Comparison of ENCODE assay signal across 2 cellular contexts in the genomic region with DNA sequence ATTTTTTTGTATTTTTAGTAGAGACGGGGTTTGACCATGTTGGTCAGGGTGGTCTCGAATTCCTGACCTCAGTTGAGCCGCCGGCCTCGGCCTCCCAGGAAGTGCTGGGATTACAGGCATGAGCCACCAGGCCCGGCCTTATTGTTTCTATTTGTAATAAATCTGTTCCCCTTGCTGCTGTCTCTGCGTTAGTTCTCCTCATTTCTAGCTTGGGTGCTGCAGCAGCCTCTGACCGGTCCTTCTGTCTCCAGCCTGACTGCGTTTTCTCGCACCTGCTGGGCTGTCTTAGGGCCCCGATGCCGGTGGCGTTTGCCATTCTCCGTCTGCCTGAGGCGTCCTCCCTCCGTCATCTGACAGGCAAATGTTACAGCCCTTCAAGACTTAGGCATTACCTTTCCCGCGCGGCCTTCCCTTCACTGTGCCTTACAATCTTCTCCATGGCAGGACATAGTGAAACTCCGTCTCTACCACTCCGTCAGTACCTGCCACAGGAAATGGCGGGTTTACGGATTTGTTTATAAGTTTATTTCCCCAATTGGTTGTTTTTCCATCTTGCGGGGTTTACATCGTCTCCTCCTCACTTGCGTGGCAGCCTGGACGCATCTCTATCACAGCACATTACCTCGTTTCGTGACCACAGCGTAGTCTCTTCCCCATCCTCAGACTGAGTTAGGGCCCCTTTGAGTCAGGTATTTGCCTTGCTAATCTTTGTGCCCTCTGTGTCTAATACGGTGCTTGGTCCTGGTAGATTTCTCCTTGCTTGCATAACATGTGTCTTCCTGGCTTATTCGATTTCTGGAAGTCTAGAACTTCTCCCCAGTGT.
TF ChIP-seq lines count a peak whose summit lies in the region.

No MANE protein-coding gene starts in this region.

TF ChIP-seq in HepG2, 621 proteins besides CTCF, POLR2A, EP300 and RAD21:
- TF ChIP-seq, protein P1, sequence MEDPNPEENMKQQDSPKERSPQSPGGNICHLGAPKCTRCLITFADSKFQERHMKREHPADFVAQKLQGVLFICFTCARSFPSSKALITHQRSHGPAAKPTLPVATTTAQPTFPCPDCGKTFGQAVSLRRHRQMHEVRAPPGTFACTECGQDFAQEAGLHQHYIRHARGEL (CRISPR knock-in tag; IDR thresholded peaks at IDR 0.05): no peak
- TF ChIP-seq SALL1 (CRISPR knock-in tag; IDR thresholded peaks at IDR 0.05): no peak
- no peak for TF ChIP-seq ZNF614 (CRISPR knock-in tag; IDR thresholded peaks at IDR 0.05; ENCODE audit: borderline replicate concordance)
- no peak for TF ChIP-seq FOXC1 (CRISPR knock-in tag; IDR thresholded peaks at IDR 0.05; ENCODE audit: borderline replicate concordance)
- TF ChIP-seq, protein P2, sequence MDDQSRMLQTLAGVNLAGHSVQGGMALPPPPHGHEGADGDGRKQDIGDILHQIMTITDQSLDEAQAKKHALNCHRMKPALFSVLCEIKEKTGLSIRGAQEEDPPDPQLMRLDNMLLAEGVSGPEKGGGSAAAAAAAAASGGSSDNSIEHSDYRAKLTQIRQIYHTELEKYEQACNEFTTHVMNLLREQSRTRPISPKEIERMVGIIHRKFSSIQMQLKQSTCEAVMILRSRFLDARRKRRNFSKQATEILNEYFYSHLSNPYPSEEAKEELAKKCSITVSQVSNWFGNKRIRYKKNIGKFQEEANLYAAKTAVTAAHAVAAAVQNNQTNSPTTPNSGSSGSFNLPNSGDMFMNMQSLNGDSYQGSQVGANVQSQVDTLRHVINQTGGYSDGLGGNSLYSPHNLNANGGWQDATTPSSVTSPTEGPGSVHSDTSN (CRISPR knock-in tag; IDR thresholded peaks at IDR 0.05; ENCODE audit: borderline replicate concordance): no peak
- no peak for TF ChIP-seq ATF1 (CRISPR knock-in tag; IDR thresholded peaks at IDR 0.05)
- TF ChIP-seq, protein P3, sequence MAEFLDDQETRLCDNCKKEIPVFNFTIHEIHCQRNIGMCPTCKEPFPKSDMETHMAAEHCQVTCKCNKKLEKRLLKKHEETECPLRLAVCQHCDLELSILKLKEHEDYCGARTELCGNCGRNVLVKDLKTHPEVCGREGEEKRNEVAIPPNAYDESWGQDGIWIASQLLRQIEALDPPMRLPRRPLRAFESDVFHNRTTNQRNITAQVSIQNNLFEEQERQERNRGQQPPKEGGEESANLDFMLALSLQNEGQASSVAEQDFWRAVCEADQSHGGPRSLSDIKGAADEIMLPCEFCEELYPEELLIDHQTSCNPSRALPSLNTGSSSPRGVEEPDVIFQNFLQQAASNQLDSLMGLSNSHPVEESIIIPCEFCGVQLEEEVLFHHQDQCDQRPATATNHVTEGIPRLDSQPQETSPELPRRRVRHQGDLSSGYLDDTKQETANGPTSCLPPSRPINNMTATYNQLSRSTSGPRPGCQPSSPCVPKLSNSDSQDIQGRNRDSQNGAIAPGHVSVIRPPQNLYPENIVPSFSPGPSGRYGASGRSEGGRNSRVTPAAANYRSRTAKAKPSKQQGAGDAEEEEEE (CRISPR knock-in tag; IDR thresholded peaks at IDR 0.05; ENCODE audit: borderline replicate concordance): no peak
- TF ChIP-seq MAFF (IDR thresholded peaks at IDR 0.05; ENCODE audit: low read depth, low read length): no peak
- TF ChIP-seq ZNF891 (CRISPR knock-in tag; IDR thresholded peaks at IDR 0.05): no peak
- no peak for TF ChIP-seq ZNF124 (CRISPR knock-in tag; IDR thresholded peaks at IDR 0.05)
- TF ChIP-seq, protein P4, sequence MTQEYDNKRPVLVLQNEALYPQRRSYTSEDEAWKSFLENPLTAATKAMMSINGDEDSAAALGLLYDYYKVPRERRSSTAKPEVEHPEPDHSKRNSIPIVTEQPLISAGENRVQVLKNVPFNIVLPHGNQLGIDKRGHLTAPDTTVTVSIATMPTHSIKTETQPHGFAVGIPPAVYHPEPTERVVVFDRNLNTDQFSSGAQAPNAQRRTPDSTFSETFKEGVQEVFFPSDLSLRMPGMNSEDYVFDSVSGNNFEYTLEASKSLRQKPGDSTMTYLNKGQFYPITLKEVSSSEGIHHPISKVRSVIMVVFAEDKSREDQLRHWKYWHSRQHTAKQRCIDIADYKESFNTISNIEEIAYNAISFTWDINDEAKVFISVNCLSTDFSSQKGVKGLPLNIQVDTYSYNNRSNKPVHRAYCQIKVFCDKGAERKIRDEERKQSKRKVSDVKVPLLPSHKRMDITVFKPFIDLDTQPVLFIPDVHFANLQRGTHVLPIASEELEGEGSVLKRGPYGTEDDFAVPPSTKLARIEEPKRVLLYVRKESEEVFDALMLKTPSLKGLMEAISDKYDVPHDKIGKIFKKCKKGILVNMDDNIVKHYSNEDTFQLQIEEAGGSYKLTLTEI (CRISPR knock-in tag; conservative IDR thresholded peaks at IDR 0.05): no peak
- TF ChIP-seq GTF3A (CRISPR knock-in tag; conservative IDR thresholded peaks at IDR 0.05): no peak
- no peak for TF ChIP-seq ZSCAN30 (CRISPR knock-in tag; IDR thresholded peaks at IDR 0.05)
- TF ChIP-seq, protein P5, sequence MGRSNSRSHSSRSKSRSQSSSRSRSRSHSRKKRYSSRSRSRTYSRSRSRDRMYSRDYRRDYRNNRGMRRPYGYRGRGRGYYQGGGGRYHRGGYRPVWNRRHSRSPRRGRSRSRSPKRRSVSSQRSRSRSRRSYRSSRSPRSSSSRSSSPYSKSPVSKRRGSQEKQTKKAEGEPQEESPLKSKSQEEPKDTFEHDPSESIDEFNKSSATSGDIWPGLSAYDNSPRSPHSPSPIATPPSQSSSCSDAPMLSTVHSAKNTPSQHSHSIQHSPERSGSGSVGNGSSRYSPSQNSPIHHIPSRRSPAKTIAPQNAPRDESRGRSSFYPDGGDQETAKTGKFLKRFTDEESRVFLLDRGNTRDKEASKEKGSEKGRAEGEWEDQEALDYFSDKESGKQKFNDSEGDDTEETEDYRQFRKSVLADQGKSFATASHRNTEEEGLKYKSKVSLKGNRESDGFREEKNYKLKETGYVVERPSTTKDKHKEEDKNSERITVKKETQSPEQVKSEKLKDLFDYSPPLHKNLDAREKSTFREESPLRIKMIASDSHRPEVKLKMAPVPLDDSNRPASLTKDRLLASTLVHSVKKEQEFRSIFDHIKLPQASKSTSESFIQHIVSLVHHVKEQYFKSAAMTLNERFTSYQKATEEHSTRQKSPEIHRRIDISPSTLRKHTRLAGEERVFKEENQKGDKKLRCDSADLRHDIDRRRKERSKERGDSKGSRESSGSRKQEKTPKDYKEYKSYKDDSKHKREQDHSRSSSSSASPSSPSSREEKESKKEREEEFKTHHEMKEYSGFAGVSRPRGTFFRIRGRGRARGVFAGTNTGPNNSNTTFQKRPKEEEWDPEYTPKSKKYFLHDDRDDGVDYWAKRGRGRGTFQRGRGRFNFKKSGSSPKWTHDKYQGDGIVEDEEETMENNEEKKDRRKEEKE (IDR thresholded peaks at IDR 0.05): no peak
- no peak for TF ChIP-seq ZNF816 (CRISPR knock-in tag; IDR thresholded peaks at IDR 0.05; ENCODE audit: borderline replicate concordance)
- TF ChIP-seq HES4 (CRISPR knock-in tag; IDR thresholded peaks at IDR 0.05; ENCODE audit: borderline replicate concordance): no peak
- TF ChIP-seq MTF2 (CRISPR knock-in tag; IDR thresholded peaks at IDR 0.05; ENCODE audit: borderline replicate concordance): no peak
- no peak for TF ChIP-seq ZNF570 (CRISPR knock-in tag; IDR thresholded peaks at IDR 0.05; ENCODE audit: borderline replicate concordance)

TF ChIP-seq in K562, 482 proteins besides CTCF, POLR2A, EP300 and RAD21 (continues in another document):
- TF ChIP-seq, protein P6, sequence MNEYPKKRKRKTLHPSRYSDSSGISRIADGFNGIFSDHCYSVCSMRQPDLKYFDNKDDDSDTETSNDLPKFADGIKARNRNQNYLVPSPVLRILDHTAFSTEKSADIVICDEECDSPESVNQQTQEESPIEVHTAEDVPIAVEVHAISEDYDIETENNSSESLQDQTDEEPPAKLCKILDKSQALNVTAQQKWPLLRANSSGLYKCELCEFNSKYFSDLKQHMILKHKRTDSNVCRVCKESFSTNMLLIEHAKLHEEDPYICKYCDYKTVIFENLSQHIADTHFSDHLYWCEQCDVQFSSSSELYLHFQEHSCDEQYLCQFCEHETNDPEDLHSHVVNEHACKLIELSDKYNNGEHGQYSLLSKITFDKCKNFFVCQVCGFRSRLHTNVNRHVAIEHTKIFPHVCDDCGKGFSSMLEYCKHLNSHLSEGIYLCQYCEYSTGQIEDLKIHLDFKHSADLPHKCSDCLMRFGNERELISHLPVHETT (CRISPR knock-in tag; conservative IDR thresholded peaks at IDR 0.05 in 1 of 2, IDR thresholded peaks at IDR 0.05 in 1 of 2): no peak
- 0 out of 2 replicates have a peak, but pooled peaks have one; percentile 2 for TF ChIP-seq ELF1 (tag; IDR thresholded peaks at IDR 0.05)
- TF ChIP-seq, protein P7, sequence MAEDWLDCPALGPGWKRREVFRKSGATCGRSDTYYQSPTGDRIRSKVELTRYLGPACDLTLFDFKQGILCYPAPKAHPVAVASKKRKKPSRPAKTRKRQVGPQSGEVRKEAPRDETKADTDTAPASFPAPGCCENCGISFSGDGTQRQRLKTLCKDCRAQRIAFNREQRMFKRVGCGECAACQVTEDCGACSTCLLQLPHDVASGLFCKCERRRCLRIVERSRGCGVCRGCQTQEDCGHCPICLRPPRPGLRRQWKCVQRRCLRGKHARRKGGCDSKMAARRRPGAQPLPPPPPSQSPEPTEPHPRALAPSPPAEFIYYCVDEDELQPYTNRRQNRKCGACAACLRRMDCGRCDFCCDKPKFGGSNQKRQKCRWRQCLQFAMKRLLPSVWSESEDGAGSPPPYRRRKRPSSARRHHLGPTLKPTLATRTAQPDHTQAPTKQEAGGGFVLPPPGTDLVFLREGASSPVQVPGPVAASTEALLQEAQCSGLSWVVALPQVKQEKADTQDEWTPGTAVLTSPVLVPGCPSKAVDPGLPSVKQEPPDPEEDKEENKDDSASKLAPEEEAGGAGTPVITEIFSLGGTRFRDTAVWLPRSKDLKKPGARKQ (CRISPR knock-in tag; IDR thresholded peaks at IDR 0.05): peak; percentile 39; the same call in 1 of the 2 replicates
- TF ChIP-seq, protein P8, sequence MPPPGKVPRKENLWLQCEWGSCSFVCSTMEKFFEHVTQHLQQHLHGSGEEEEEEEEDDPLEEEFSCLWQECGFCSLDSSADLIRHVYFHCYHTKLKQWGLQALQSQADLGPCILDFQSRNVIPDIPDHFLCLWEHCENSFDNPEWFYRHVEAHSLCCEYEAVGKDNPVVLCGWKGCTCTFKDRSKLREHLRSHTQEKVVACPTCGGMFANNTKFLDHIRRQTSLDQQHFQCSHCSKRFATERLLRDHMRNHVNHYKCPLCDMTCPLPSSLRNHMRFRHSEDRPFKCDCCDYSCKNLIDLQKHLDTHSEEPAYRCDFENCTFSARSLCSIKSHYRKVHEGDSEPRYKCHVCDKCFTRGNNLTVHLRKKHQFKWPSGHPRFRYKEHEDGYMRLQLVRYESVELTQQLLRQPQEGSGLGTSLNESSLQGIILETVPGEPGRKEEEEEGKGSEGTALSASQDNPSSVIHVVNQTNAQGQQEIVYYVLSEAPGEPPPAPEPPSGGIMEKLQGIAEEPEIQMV (tag; conservative IDR thresholded peaks at IDR 0.05; ENCODE audit: low read depth): 0 out of 2 replicates have a peak, but pooled peaks have one; percentile 30
- TF ChIP-seq, protein P9, sequence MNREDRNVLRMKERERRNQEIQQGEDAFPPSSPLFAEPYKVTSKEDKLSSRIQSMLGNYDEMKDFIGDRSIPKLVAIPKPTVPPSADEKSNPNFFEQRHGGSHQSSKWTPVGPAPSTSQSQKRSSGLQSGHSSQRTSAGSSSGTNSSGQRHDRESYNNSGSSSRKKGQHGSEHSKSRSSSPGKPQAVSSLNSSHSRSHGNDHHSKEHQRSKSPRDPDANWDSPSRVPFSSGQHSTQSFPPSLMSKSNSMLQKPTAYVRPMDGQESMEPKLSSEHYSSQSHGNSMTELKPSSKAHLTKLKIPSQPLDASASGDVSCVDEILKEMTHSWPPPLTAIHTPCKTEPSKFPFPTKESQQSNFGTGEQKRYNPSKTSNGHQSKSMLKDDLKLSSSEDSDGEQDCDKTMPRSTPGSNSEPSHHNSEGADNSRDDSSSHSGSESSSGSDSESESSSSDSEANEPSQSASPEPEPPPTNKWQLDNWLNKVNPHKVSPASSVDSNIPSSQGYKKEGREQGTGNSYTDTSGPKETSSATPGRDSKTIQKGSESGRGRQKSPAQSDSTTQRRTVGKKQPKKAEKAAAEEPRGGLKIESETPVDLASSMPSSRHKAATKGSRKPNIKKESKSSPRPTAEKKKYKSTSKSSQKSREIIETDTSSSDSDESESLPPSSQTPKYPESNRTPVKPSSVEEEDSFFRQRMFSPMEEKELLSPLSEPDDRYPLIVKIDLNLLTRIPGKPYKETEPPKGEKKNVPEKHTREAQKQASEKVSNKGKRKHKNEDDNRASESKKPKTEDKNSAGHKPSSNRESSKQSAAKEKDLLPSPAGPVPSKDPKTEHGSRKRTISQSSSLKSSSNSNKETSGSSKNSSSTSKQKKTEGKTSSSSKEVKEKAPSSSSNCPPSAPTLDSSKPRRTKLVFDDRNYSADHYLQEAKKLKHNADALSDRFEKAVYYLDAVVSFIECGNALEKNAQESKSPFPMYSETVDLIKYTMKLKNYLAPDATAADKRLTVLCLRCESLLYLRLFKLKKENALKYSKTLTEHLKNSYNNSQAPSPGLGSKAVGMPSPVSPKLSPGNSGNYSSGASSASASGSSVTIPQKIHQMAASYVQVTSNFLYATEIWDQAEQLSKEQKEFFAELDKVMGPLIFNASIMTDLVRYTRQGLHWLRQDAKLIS (CRISPR knock-in tag; IDR thresholded peaks at IDR 0.05): no peak
- TF ChIP-seq, protein P10, sequence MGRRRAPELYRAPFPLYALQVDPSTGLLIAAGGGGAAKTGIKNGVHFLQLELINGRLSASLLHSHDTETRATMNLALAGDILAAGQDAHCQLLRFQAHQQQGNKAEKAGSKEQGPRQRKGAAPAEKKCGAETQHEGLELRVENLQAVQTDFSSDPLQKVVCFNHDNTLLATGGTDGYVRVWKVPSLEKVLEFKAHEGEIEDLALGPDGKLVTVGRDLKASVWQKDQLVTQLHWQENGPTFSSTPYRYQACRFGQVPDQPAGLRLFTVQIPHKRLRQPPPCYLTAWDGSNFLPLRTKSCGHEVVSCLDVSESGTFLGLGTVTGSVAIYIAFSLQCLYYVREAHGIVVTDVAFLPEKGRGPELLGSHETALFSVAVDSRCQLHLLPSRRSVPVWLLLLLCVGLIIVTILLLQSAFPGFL (CRISPR knock-in tag; IDR thresholded peaks at IDR 0.05): 0 out of 2 replicates have a peak, but pooled peaks have one; percentile 80
- TF ChIP-seq, protein P11, sequence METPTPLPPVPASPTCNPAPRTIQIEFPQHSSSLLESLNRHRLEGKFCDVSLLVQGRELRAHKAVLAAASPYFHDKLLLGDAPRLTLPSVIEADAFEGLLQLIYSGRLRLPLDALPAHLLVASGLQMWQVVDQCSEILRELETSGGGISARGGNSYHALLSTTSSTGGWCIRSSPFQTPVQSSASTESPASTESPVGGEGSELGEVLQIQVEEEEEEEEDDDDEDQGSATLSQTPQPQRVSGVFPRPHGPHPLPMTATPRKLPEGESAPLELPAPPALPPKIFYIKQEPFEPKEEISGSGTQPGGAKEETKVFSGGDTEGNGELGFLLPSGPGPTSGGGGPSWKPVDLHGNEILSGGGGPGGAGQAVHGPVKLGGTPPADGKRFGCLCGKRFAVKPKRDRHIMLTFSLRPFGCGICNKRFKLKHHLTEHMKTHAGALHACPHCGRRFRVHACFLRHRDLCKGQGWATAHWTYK (CRISPR knock-in tag; IDR thresholded peaks at IDR 0.05): no peak
- TF ChIP-seq, protein P12, sequence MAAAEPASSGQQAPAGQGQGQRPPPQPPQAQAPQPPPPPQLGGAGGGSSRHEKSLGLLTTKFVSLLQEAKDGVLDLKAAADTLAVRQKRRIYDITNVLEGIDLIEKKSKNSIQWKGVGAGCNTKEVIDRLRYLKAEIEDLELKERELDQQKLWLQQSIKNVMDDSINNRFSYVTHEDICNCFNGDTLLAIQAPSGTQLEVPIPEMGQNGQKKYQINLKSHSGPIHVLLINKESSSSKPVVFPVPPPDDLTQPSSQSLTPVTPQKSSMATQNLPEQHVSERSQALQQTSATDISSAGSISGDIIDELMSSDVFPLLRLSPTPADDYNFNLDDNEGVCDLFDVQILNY (CRISPR knock-in tag; IDR thresholded peaks at IDR 0.05): peak; percentile 23; the same call in 1 of the 2 replicates
- TF ChIP-seq, protein P13, sequence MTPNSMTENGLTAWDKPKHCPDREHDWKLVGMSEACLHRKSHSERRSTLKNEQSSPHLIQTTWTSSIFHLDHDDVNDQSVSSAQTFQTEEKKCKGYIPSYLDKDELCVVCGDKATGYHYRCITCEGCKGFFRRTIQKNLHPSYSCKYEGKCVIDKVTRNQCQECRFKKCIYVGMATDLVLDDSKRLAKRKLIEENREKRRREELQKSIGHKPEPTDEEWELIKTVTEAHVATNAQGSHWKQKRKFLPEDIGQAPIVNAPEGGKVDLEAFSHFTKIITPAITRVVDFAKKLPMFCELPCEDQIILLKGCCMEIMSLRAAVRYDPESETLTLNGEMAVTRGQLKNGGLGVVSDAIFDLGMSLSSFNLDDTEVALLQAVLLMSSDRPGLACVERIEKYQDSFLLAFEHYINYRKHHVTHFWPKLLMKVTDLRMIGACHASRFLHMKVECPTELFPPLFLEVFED (CRISPR knock-in tag; conservative IDR thresholded peaks at IDR 0.05): 0 out of 2 replicates have a peak, but pooled peaks have one; percentile 19
